Comparison of ENCODE assay signal across 2 cellular contexts in genomic region chr2:65957886-65958285, GRCh38.
TF ChIP-seq lines count a peak whose summit lies in the region.

No MANE protein-coding gene starts in this region.

TF ChIP-seq in GM23338, 12 proteins besides CTCF, POLR2A, EP300 and RAD21:
- TF ChIP-seq ETS1 (IDR thresholded peaks at IDR 0.05) (no peak), NANOG (IDR thresholded peaks at IDR 0.05; ENCODE audit: borderline replicate concordance) (0 out of 2 replicates have a peak, but pooled peaks have one; percentile 16), ZNF462 (CRISPR knock-in tag; IDR thresholded peaks at IDR 0.05) (peak; percentile 56; the same call in 1 of the 2 replicates), JUNB (IDR thresholded peaks at IDR 0.05; ENCODE audit: unreplicated experiment) (no peak), ZNF114 (CRISPR knock-in tag; IDR thresholded peaks at IDR 0.05) (no peak), ZNF331 (CRISPR knock-in tag; IDR thresholded peaks at IDR 0.05; ENCODE audit: low read depth) (no peak)

TF ChIP-seq in H1, 55 proteins besides CTCF, POLR2A, EP300 and RAD21:
- TF ChIP-seq TEAD4 (IDR thresholded peaks at IDR 0.05; ENCODE audit: low read depth, low read length), result no peak
- peak; percentile 81 for TF ChIP-seq NANOG (IDR thresholded peaks at IDR 0.05; ENCODE audit: insufficient read depth, low read depth, low read length, poor library complexity, severe bottlenecking)
